In the genomic region with DNA sequence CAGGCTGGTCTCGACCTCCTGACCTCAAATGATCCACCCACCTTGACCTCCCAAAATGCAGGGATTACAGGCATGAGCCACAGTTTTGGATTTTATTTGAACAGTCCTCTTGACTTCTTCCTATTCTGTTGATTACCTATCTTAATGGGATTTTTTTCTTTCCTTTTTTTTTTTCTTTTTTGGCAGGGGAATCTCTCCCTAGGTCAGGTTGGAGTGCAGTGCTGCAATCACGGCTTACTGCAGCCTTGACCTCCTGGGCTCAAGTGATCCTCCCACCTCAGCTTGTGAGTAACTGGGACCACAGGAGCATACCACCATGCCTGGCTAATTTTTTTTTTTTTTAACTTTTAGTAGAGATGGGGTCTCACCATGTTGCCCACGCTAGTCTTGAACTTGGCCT, we compare ENCODE assay signal across 10 cellular contexts. TPM values are rescaled to one million over a fixed set of nuclear protein-coding genes. Genes with fewer than 3 reads are reported as not detected.
A peak's percentile ranks its signal among the peaks of the same experiment; 100 is the strongest.
DNase-seq lines count a peak whose midpoint lies in the region; ATAC-seq, FAIRE-seq and TF ChIP-seq lines count a peak whose summit lies in the region.
"Had no signal": no experiment of that assay in that cellular context is flagged by ENCODE, and none has a peak within 500 bp of the region (broad histone marks: within the 10 kb centered on the region; RNA-seq: fewer than 3 reads in every experiment).

No MANE protein-coding gene starts in this region.

- no peak for ATAC-seq in SK-N-SH treated with all-trans-retinoic acid at 6 μM for 48 hours
- ATAC-seq in K562: no peak
- ATAC-seq in gastrocnemius medialis: no peak
- ATAC-seq in GM18861 (IDR thresholded peaks at IDR 0.05; ENCODE audit: unreplicated experiment): no peak

- no peak for FAIRE-seq in K562 (lab: Jason Lieb, UNC)

- H3K4me2 ChIP-seq in SK-N-SH (peak overlapping the region; percentile 99; the same call in 1 of the 2 replicates), Karpas-422 (ENCODE audit: low read depth, low read length, poor library complexity, severe bottlenecking) (peak overlapping the region; percentile 84), K562 (ENCODE audit: insufficient read depth, low read length) (peak overlapping the region; percentile 16; the same call in 1 of the 2 replicates)

- H4K20me1 ChIP-seq in SK-N-SH (ENCODE audit: insufficient read depth) (peaks cover 71% of the 10 kb centered on the region), Karpas-422 (ENCODE audit: insufficient read depth, low read depth, low read length) (peaks cover 70% of the 10 kb centered on the region), K562 (replicated peaks; ENCODE audit: control insufficient read depth, insufficient read depth, low read length) (peaks cover 31% of the 10 kb centered on the region)

- TF ChIP-seq POLR2A in K562 (conservative IDR thresholded peaks at IDR 0.05) (no peak), gastrocnemius medialis (IDR thresholded peaks at IDR 0.05) (no peak)

- H3K27ac ChIP-seq in SK-N-SH (ENCODE audit: low read depth in 2 of 2, low read length in 1 of 2) (peak overlapping the region in 1 of 2 experiments; percentile 42; a peak in 1 of 4 replicates), Karpas-422 (ENCODE audit: low read length) (peak overlapping the region; percentile 89; the same call in 1 of the 2 replicates), K562 (ENCODE audit: extremely low read depth, low read depth, low read length) (no peak overlapping the region), gastrocnemius medialis (peak overlapping the region; percentile 77 to 93 (median 88))
- H3K27ac ChIP-seq: WERI-Rb-1 had no signal

- no TSS peak for BruUV-seq in K562 (replicated peaks; lab: Mats Ljungman, UMichigan)

- TF ChIP-seq CTCF in SK-N-SH (IDR thresholded peaks at IDR 0.05) (no peak), K562 (IDR thresholded peaks at IDR 0.05 in 2 of 3, conservative IDR thresholded peaks at IDR 0.05 in 1 of 3; ENCODE audit: insufficient read depth in 2 of 3, low read depth in 1 of 3, low read length in 3 of 3) (no peak), gastrocnemius medialis (IDR thresholded peaks at IDR 0.05 in 4 of 5, conservative IDR thresholded peaks at IDR 0.05 in 1 of 5) (no peak)

- no peak overlapping the region; the same call in 1 of the 2 replicates for H3K9ac ChIP-seq in SK-N-SH
- 0 out of 2 replicates have a peak overlapping the region, but pooled peaks have one; percentile 13 for H3K9ac ChIP-seq in Karpas-422 (ENCODE audit: low read length)
- no peak overlapping the region for H3K9ac ChIP-seq in K562 (ENCODE audit: insufficient read depth in 1 of 2, low read depth in 2 of 2, low read length in 2 of 2)

- peaks cover 5 to 23% of the 10 kb centered on the region in 2 experiments; a peak in 3 of 4 replicates for H3K4me1 ChIP-seq in SK-N-SH (ENCODE audit: control insufficient read depth in 1 of 2, insufficient read depth in 2 of 2, low read depth in 1 of 2, low read length in 1 of 2)
- peaks cover 44% of the 10 kb centered on the region for H3K4me1 ChIP-seq in Karpas-422 (ENCODE audit: low read length)
- H3K4me1 ChIP-seq in K562 (replicated peaks in 1 of 2; ENCODE audit: control insufficient read depth in 2 of 2, insufficient read depth in 2 of 2, low read length in 2 of 2): peaks cover 30 to 51% of the 10 kb centered on the region in 2 experiments
- peaks cover 48 to 52% of the 10 kb centered on the region in 2 donors for H3K4me1 ChIP-seq in gastrocnemius medialis

- H3K4me3 ChIP-seq in SK-N-SH (ENCODE audit: low read depth in 2 of 2, low read length in 1 of 2) (no peak overlapping the region), Karpas-422 (ENCODE audit: low read length) (peak overlapping the region; percentile 93; the same call in 1 of the 2 replicates), K562 (0 out of 2 replicates have a peak overlapping the region, but pooled peaks have one; percentile 72), gastrocnemius medialis (peak overlapping the region in 3 of 4 donors; percentile 12 to 78 (median 24))

- TF ChIP-seq RAD21 in SK-N-SH (IDR thresholded peaks at IDR 0.05; ENCODE audit: low read length) (no peak), K562 (CRISPR knock-in tag; conservative IDR thresholded peaks at IDR 0.05 in 1 of 2, IDR thresholded peaks at IDR 0.05 in 1 of 2) (no peak)

- DNase-seq in SK-N-SH (no peak), Karpas-422 (no peak), K562 (ENCODE audit: extremely low read depth in 1 of 4, low spot score in 3 of 4) (no peak), gastrocnemius medialis (no peak), HT-29 (ENCODE audit: low spot score) (no peak)
- DNase-seq in stimulated activated CD8-positive, alpha-beta memory T cell treated with anti-CD3 and anti-CD28 coated beads, Interleukin-4, amount 100 ng/mL, for 48 hours: no peak
- DNase-seq: NCI-H774, WERI-Rb-1 had no signal

- POLR2A ChIA-PET in SK-N-SH (lab: Yijun Ruan, JAX) (interaction anchor here (1.0 kb wide), 1 partner anchor 23 kb away, joined by 3 read pairs; a partner anchor contains a TSS), K562 (lab: Yijun Ruan, JAX) (interaction anchor here (0.7 to 5.8 kb wide), 2 partner anchors 13 to 16 kb away, joined by 3 to 38 read pairs; no protein-coding TSS in a partner anchor)

- no peaks in the 10 kb centered on the region for H3K9me2 ChIP-seq in SK-N-SH
- H3K9me2 ChIP-seq in Karpas-422 (replicated peaks; ENCODE audit: insufficient read depth, low read length): no peaks in the 10 kb centered on the region

- in situ Hi-C loops in K562 (cut with MboI): no loop called here
- in situ Hi-C loops in gastrocnemius medialis (cut with MboI; ENCODE audit: low sequenced_read_pairs in 4 of 4): no loop called here

- 97% methylated on average over 3 of the region's 3 CpGs for WGBS in SK-N-SH (ENCODE audit: low lambda C conversion rate)
- WGBS in K562 (ENCODE audit: insufficient coverage, low coverage, missing lambda C conversion rate): 65% methylated on average over 3 of the region's 3 CpGs

- peaks cover 4% of the 10 kb centered on the region for H3F3A ChIP-seq in SK-N-SH (replicated peaks; ENCODE audit: insufficient read depth)

- peaks cover 72% of the 10 kb centered on the region for H3K79me2 ChIP-seq in SK-N-SH (ENCODE audit: insufficient read depth)
- H3K79me2 ChIP-seq in Karpas-422 (ENCODE audit: low read length): peaks cover 82% of the 10 kb centered on the region
- H3K79me2 ChIP-seq in K562 (ENCODE audit: control insufficient read depth, insufficient read depth, low read length): peaks cover 84% of the 10 kb centered on the region

- H3K9me3 ChIP-seq in SK-N-SH: no peaks in the 10 kb centered on the region
- no peaks in the 10 kb centered on the region for H3K9me3 ChIP-seq in Karpas-422 (ENCODE audit: low read length)
- no peaks in the 10 kb centered on the region for H3K9me3 ChIP-seq in K562 (replicated peaks; ENCODE audit: control insufficient read depth, insufficient read depth, low read depth, low read length)
- H3K9me3 ChIP-seq in gastrocnemius medialis: no peaks in the 10 kb centered on the region

- TF ChIP-seq EP300 in SK-N-SH (IDR thresholded peaks at IDR 0.05; ENCODE audit: borderline replicate concordance in 1 of 2, low read depth in 1 of 2, low read length in 1 of 2) (no peak), K562 (IDR thresholded peaks at IDR 0.05; ENCODE audit: low read length) (no peak)

- H2AFZ ChIP-seq in SK-N-SH (ENCODE audit: low read depth) (no peak overlapping the region), Karpas-422 (ENCODE audit: low read length) (no peak overlapping the region), K562 (ENCODE audit: low read depth, low read length) (no peak overlapping the region)

- H3K9me1 ChIP-seq in K562 (ENCODE audit: control insufficient read depth, insufficient read depth, low read length): peaks cover 4% of the 10 kb centered on the region

- intact Hi-C loops in K562 (cut with micrococcal nuclease): no loop called here
- intact Hi-C loops in gastrocnemius medialis (cut with DNase I; ENCODE audit: low total_unique reads): no loop called here

- H3K27me3 ChIP-seq in SK-N-SH (ENCODE audit: insufficient read depth) (no peaks in the 10 kb centered on the region), Karpas-422 (ENCODE audit: low read length) (no peaks in the 10 kb centered on the region), K562 (ENCODE audit: control insufficient read depth in 2 of 2, insufficient read depth in 2 of 2, low read length in 2 of 2) (no peaks in the 10 kb centered on the region), gastrocnemius medialis (no peaks in the 10 kb centered on the region)

- CTCF ChIA-PET in SK-N-SH (lab: Yijun Ruan, JAX): interaction anchor here (2.3 kb wide), 1 partner anchor 10 kb away, joined by 9 read pairs; no protein-coding TSS in a partner anchor
- CTCF ChIA-PET in K562 (lab: Yijun Ruan, JAX; ENCODE audit: low intra/inter-chr PET ratio): no interaction called here

- H3K36me3 ChIP-seq in SK-N-SH (replicated peaks in 1 of 2; ENCODE audit: control insufficient read depth in 1 of 2, insufficient read depth in 2 of 2, low read length in 1 of 2) (peaks cover 0 to 29% of the 10 kb centered on the region in 2 experiments), Karpas-422 (ENCODE audit: insufficient read depth, low read length) (peaks cover 58% of the 10 kb centered on the region), K562 (ENCODE audit: control insufficient read depth, insufficient read depth, low read length) (peaks cover 62% of the 10 kb centered on the region), gastrocnemius medialis (no peaks in the 10 kb centered on the region)

RNA-seq across cellular contexts. Expression of a gene that starts 2.8 kb away (rescaled TPM):
- polyA plus RNA-seq in SK-N-SH (2012; rRNA removed): 68.6 and 82.6 TPM in 2 replicates
- 75.5 and 88.9 TPM in 2 replicates for polyA plus RNA-seq in SK-N-SH (2012; cell fraction: cytosol; rRNA removed)
- polyA plus RNA-seq in SK-N-SH (2012; cell fraction: nucleus; rRNA removed): 67.4 and 69.4 TPM in 2 replicates
- 710 and 714 TPM in 2 replicates for total RNA-seq in Karpas-422 (2014; rRNA removed; shearing (Covaris generic); ENCODE audit: low replicate concordance)
- 103 and 165 TPM in 2 replicates for total RNA-seq in K562 (2011; cell fraction: chromatin; rRNA removed; ENCODE audit: low replicate concordance)
- 57.2 and 63.5 TPM in 2 replicates for total RNA-seq in K562 (2011; cell fraction: nucleolus; rRNA removed)
- 91.3 and 130 TPM in 2 replicates for total RNA-seq in K562 (2011; cell fraction: nucleoplasm; rRNA removed)
- 145 and 160 TPM in 2 replicates for total RNA-seq in K562 (2014; rRNA removed)
- total RNA-seq in K562 (2014; rRNA removed; fragmentation: Illumina TruSeq; extraction: Trizol): 234 and 297 TPM in 2 replicates
- 110 and 113 TPM in 2 replicates for total RNA-seq in K562 (2015; rRNA removed; fragmentation: Illumina TruSeq; extraction: Trizol)
- total RNA-seq in K562 (2021): 238 and 255 TPM in 2 replicates
- 219 and 308 TPM in 2 replicates for polyA plus RNA-seq in K562 (2011; rRNA removed)
- polyA plus RNA-seq in K562 (2011; cell fraction: cytosol; rRNA removed): 104 and 118 TPM in 2 replicates
- 61.1 and 65.9 TPM in 2 replicates for polyA plus RNA-seq in K562 (2011; cell fraction: nucleus; rRNA removed)
- polyA plus RNA-seq in K562 (2012): 129 and 393 TPM in 2 replicates
- 175 and 209 TPM in 2 replicates for polyA plus RNA-seq in K562 (2014; fragmentation: Illumina TruSeq; extraction: Trizol)
- polyA plus RNA-seq in K562 (2014; fragmentation: Nextera tagmentation; extraction: Ambion mirVana): 100 to 1,000 TPM; 476 to 520 TPM
- polyA plus RNA-seq in K562 (2014; rRNA removed): 218 and 221 TPM in 2 replicates
- 245 and 259 TPM in 2 replicates for polyA minus RNA-seq in K562 (2011; rRNA and poly(A)+ RNA removed)
- polyA minus RNA-seq in K562 (2011; cell fraction: cytosol; rRNA and poly(A)+ RNA removed): 78.1 and 90.0 TPM in 2 replicates
- polyA minus RNA-seq in K562 (2011; cell fraction: nucleus; rRNA and poly(A)+ RNA removed): 27.5 and 32.1 TPM in 2 replicates
- 10 to 100 TPM; 29.0 to 53.5 (median 32.5) TPM for total RNA-seq in gastrocnemius medialis
- total RNA-seq in HT-29 (2014; rRNA removed; shearing (Covaris generic)): 180 TPM in 2 replicates

RNA-seq across cellular contexts. Expression of a gene that starts 22.5 kb away (rescaled TPM):
- polyA plus RNA-seq in SK-N-SH (2012; rRNA removed): 15.3 and 19.7 TPM in 2 replicates
- 26.8 and 31.0 TPM in 2 replicates for polyA plus RNA-seq in SK-N-SH (2012; cell fraction: cytosol; rRNA removed)
- 7.5 and 15.5 TPM in 2 replicates for polyA plus RNA-seq in SK-N-SH (2012; cell fraction: nucleus; rRNA removed)
- 221 and 542 TPM in 2 replicates for total RNA-seq in Karpas-422 (2014; rRNA removed; shearing (Covaris generic); ENCODE audit: low replicate concordance)
- 29.1 and 59.2 TPM in 2 replicates for total RNA-seq in K562 (2011; cell fraction: chromatin; rRNA removed; ENCODE audit: low replicate concordance)
- total RNA-seq in K562 (2011; cell fraction: nucleolus; rRNA removed): 17.2 and 18.4 TPM in 2 replicates
- 56.6 and 101 TPM in 2 replicates for total RNA-seq in K562 (2011; cell fraction: nucleoplasm; rRNA removed)
- total RNA-seq in K562 (2014; rRNA removed): 53.5 and 60.5 TPM in 2 replicates
- 93.3 and 96.5 TPM in 2 replicates for total RNA-seq in K562 (2014; rRNA removed; fragmentation: Illumina TruSeq; extraction: Trizol)
- 84.6 and 97.7 TPM in 2 replicates for total RNA-seq in K562 (2015; rRNA removed; fragmentation: Illumina TruSeq; extraction: Trizol)
- total RNA-seq in K562 (2021): 99.2 and 100 TPM in 2 replicates
- 50.4 and 93.1 TPM in 2 replicates for polyA plus RNA-seq in K562 (2011; rRNA removed)
- 17.5 and 28.8 TPM in 2 replicates for polyA plus RNA-seq in K562 (2011; cell fraction: cytosol; rRNA removed)
- 14.6 and 15.4 TPM in 2 replicates for polyA plus RNA-seq in K562 (2011; cell fraction: nucleus; rRNA removed)
- polyA plus RNA-seq in K562 (2012): 39.7 and 47.2 TPM in 2 replicates
- polyA plus RNA-seq in K562 (2014; fragmentation: Illumina TruSeq; extraction: Trizol): 52.6 and 60.2 TPM in 2 replicates
- polyA plus RNA-seq in K562 (2014; fragmentation: Nextera tagmentation; extraction: Ambion mirVana): 10 to 100 TPM; 24.8 to 27.0 TPM
- 46.7 and 57.3 TPM in 2 replicates for polyA plus RNA-seq in K562 (2014; rRNA removed)
- 85.7 and 103 TPM in 2 replicates for polyA minus RNA-seq in K562 (2011; rRNA and poly(A)+ RNA removed)
- 15.6 and 30.0 TPM in 2 replicates for polyA minus RNA-seq in K562 (2011; cell fraction: cytosol; rRNA and poly(A)+ RNA removed)
- 10.2 and 12.0 TPM in 2 replicates for polyA minus RNA-seq in K562 (2011; cell fraction: nucleus; rRNA and poly(A)+ RNA removed)
- 10 to 100 TPM; 19.9 to 44.3 (median 35.5) TPM for total RNA-seq in gastrocnemius medialis
- total RNA-seq in HT-29 (2014; rRNA removed; shearing (Covaris generic)): 31.4 and 38.9 TPM in 2 replicates

RNA-seq across cellular contexts. Expression of a gene that starts 53.5 kb away (rescaled TPM):
- polyA plus RNA-seq in SK-N-SH (2012; rRNA removed): 64.4 and 90.1 TPM in 2 replicates
- 96.8 and 144 TPM in 2 replicates for polyA plus RNA-seq in SK-N-SH (2012; cell fraction: cytosol; rRNA removed)
- polyA plus RNA-seq in SK-N-SH (2012; cell fraction: nucleus; rRNA removed): 17.9 and 18.5 TPM in 2 replicates
- 37.3 and 120 TPM in 2 replicates for total RNA-seq in Karpas-422 (2014; rRNA removed; shearing (Covaris generic); ENCODE audit: low replicate concordance)
- total RNA-seq in K562 (2011; cell fraction: chromatin; rRNA removed; ENCODE audit: low replicate concordance): 14.4 and 23.0 TPM in 2 replicates
- total RNA-seq in K562 (2011; cell fraction: nucleolus; rRNA removed): 18.7 and 26.0 TPM in 2 replicates
- 32.8 and 60.1 TPM in 2 replicates for total RNA-seq in K562 (2011; cell fraction: nucleoplasm; rRNA removed)
- total RNA-seq in K562 (2014; rRNA removed): 219 and 255 TPM in 2 replicates
- 149 and 159 TPM in 2 replicates for total RNA-seq in K562 (2014; rRNA removed; fragmentation: Illumina TruSeq; extraction: Trizol)
- total RNA-seq in K562 (2015; rRNA removed; fragmentation: Illumina TruSeq; extraction: Trizol): 205 and 206 TPM in 2 replicates
- 164 and 214 TPM in 2 replicates for total RNA-seq in K562 (2021)
- 105 and 175 TPM in 2 replicates for polyA plus RNA-seq in K562 (2011; rRNA removed)
- 82.7 and 104 TPM in 2 replicates for polyA plus RNA-seq in K562 (2011; cell fraction: cytosol; rRNA removed)
- 23.7 and 24.3 TPM in 2 replicates for polyA plus RNA-seq in K562 (2011; cell fraction: nucleus; rRNA removed)
- 92.8 and 261 TPM in 2 replicates for polyA plus RNA-seq in K562 (2012)
- 280 and 324 TPM in 2 replicates for polyA plus RNA-seq in K562 (2014; fragmentation: Illumina TruSeq; extraction: Trizol)
- 100 to 1,000 TPM; 328 to 385 TPM for polyA plus RNA-seq in K562 (2014; fragmentation: Nextera tagmentation; extraction: Ambion mirVana)
- polyA plus RNA-seq in K562 (2014; rRNA removed): 352 and 619 TPM in 2 replicates
- polyA minus RNA-seq in K562 (2011; rRNA and poly(A)+ RNA removed): 19.9 and 35.3 TPM in 2 replicates
- 13.4 and 28.6 TPM in 2 replicates for polyA minus RNA-seq in K562 (2011; cell fraction: cytosol; rRNA and poly(A)+ RNA removed)
- polyA minus RNA-seq in K562 (2011; cell fraction: nucleus; rRNA and poly(A)+ RNA removed): 10.4 and 12.7 TPM in 2 replicates
- 100 to 1,000 TPM in 1 of 4 donors, 10 to 100 TPM in 3; 32.2 to 114 (median 69.5) TPM for total RNA-seq in gastrocnemius medialis
- 24.6 and 31.9 TPM in 2 replicates for total RNA-seq in HT-29 (2014; rRNA removed; shearing (Covaris generic))

Comparison
In these comparisons a context has a peak if more than half of its experiments do, and no peak if none do; other contexts are left out.
1. H3K4me2 ChIP-seq: peak in every context shown above with its lines; median percentile 99 in SK-N-SH; 84 in Karpas-422; 16 in K562.
2. H3K4me3 ChIP-seq: peak in Karpas-422 (single experiment), K562 (single experiment) and gastrocnemius medialis (3 of 4); none in SK-N-SH (0 of 2).